In the genomic region with DNA sequence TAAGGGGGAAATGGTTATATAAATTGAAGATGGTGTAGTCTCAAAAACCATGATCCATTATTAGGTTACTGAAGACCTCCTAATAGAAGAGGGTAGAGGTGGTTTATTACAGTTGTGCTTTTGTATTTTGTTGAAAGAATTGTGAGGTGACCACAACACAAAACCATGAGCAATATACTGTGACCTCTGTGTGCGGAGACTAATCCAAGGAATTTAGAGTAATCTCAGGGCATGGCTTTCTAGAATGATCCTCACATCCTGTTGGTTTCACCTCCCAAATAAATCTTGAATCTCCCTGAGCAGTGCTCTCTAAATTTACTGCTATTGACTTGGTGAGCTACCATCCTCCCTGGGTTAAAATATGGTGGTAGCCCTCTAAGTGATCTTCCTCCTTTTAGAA, we compare ENCODE assay signal across 17 cellular contexts. TPM values are rescaled to one million over a fixed set of nuclear protein-coding genes. Genes with fewer than 3 reads are reported as not detected.
"Had no signal": no experiment of that assay in that cellular context is flagged by ENCODE, and none has a peak within 500 bp of the region (broad histone marks: within the 10 kb centered on the region; RNA-seq: fewer than 3 reads in every experiment).

No MANE protein-coding gene starts in this region.

- H3K4me3 Mint-ChIP-seq: naive thymus-derived CD8-positive, alpha-beta T cell; neural progenitor cell; stimulated activated memory B cell treated with anti-CD40 and anti-IgM and Interleukin-4, amounts not matched to agents 10 μg/mL and 1 μg/mL and 100 μg/mL, for 72 hours; stimulated activated naive CD8-positive, alpha-beta T cell treated with anti-CD3 and anti-CD28 coated beads, Interleukin-15, amount 100 ng/mL, for 72 hours had no signal

- H3K4me1 Mint-ChIP-seq: naive thymus-derived CD8-positive, alpha-beta T cell; stimulated activated memory B cell treated with anti-CD40 and anti-IgM and Interleukin-4, amounts not matched to agents 10 μg/mL and 1 μg/mL and 100 μg/mL, for 72 hours; stimulated activated naive CD8-positive, alpha-beta T cell treated with anti-CD3 and anti-CD28 coated beads, Interleukin-15, amount 100 ng/mL, for 72 hours had no signal

- H3K27me3 Mint-ChIP-seq: stimulated activated memory B cell treated with anti-CD40 and anti-IgM and Interleukin-4, amounts not matched to agents 10 μg/mL and 1 μg/mL and 100 μg/mL, for 72 hours; stimulated activated naive CD8-positive, alpha-beta T cell treated with anti-CD3 and anti-CD28 coated beads, Interleukin-15, amount 100 ng/mL, for 72 hours had no signal

- DNase-seq: effector memory CD4-positive, alpha-beta T cell; gastrocnemius medialis; heart right ventricle; hypothalamus; islet precursor cell; mammary epithelial cell; mucosa of descending colon; naive thymus-derived CD8-positive, alpha-beta T cell; nucleus accumbens; ovary; right cardiac atrium; stimulated activated CD4-positive, alpha-beta T cell treated with anti-CD3 and anti-CD28 coated beads, Interleukin-4, amount 100 ng/mL, for 1 hour; stimulated activated naive CD8-positive, alpha-beta T cell treated with anti-CD3 and anti-CD28 coated beads, Interleukin-15, amount 100 ng/mL, for 72 hours; testis; transverse colon had no signal

- H3K27ac ChIP-seq: heart right ventricle, neural progenitor cell, ovary, transverse colon had no signal

- H2AFZ ChIP-seq: neural progenitor cell had no signal

- H3K36me3 ChIP-seq: gastrocnemius medialis, heart right ventricle, neural progenitor cell, ovary, transverse colon had no signal

- H3K9me3 Mint-ChIP-seq: neural progenitor cell; stimulated activated naive CD8-positive, alpha-beta T cell treated with anti-CD3 and anti-CD28 coated beads, Interleukin-15, amount 100 ng/mL, for 72 hours had no signal

- H3K4me3 ChIP-seq: gastrocnemius medialis, heart right ventricle, mucosa of descending colon, neural progenitor cell, ovary, testis, transverse colon had no signal

- H3K27ac Mint-ChIP-seq: neural progenitor cell; stimulated activated memory B cell treated with anti-CD40 and anti-IgM and Interleukin-4, amounts not matched to agents 10 μg/mL and 1 μg/mL and 100 μg/mL, for 72 hours had no signal

- H3K9me3 ChIP-seq: gastrocnemius medialis, heart right ventricle, mucosa of descending colon, ovary, testis, transverse colon had no signal

- H3K4me2 ChIP-seq: neural progenitor cell had no signal

- H3K9ac ChIP-seq: neural progenitor cell had no signal

- H3K36me3 Mint-ChIP-seq: naive thymus-derived CD8-positive, alpha-beta T cell; stimulated activated memory B cell treated with anti-CD40 and anti-IgM and Interleukin-4, amounts not matched to agents 10 μg/mL and 1 μg/mL and 100 μg/mL, for 72 hours had no signal

- H3K27me3 ChIP-seq: gastrocnemius medialis, heart right ventricle, neural progenitor cell, ovary, testis, transverse colon had no signal

RNA-seq across cellular contexts. Expression of gene PTPRG, which starts 52.3 kb away (rescaled TPM):
- total RNA-seq: naive thymus-derived CD8-positive, alpha-beta T cell had no signal
- polyA plus RNA-seq: naive thymus-derived CD8-positive, alpha-beta T cell had no signal
